8 cellular contexts compared by ENCODE assay signal in the genomic region with DNA sequence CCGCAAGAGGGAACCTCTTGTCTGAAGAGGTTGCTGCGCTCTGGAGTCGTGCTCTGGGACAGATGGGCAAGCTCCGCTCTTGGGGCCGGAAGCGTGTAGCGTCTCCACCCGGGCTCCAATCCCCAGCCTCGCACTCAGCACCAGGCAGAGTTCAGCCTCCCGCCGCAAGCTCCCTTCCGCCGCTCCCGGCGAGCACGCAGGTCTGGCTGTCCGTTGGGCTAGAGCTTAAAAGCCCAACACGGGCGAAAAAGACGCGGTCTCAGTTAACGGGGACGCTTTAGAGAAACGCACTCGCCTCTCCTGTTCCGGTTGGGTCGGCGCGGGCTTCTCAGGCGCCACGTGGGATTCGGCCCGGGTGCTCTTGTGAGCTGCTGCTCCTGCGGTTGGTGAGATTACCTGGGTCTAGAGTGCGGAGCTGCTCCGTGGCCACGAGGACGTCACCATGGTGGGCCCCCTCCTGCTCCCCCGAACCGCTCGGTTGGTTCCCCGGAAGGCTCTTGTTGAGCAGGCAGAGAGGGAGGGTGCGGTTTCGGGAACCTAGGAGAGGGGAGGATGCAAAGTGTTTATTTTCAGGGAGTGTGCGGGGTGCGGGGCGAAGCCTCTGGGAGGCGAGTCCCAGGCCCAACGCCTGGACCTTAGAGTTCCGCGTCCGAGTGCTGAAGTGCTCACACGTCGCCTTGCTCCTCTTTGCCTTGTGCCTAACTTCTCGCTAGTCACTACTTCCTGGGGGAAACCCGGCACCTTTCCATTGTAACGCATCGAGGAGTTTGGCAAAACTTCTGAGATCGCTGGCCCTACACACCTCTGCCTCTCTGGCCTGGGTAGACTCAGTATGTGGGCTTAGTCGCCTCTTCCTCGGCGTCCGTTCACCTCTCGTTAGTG. TPM values are rescaled to one million over a fixed set of nuclear protein-coding genes. Genes with fewer than 3 reads are reported as not detected.
DNase-seq lines count a peak whose midpoint lies in the region; ATAC-seq and TF ChIP-seq lines count a peak whose summit lies in the region.

A gene (plus strand): TSS at position 331 of the 882 bp plus-strand sequence. CDS start 112 bp downstream, at position 443.

- DNase-seq in DMS79 (lab: John Stamatoyannopoulos, UW) = peak; percentile 90
- DNase-seq in RKO (ENCODE audit: low spot score) = peak; percentile 92
- DNase-seq in activated T-helper 1 cell treated with anti-CD3 and anti-CD28 coated beads, Interleukin-12 subunit alpha, Interleukin-12 subunit beta, Interleukin-2, Interleukin-4 antibody, amounts not matched to agents 30 ng/mL and 10 ng/mL and 1 ng/mL, durations not matched to agents 14 hours and 24 hours and 36 hours (ENCODE audit: low spot score) = peak; percentile 84
- DNase-seq in fibroblast of gingiva (ENCODE audit: low read depth) = peak; percentile 93
- DNase-seq in naive thymus-derived CD4-positive, alpha-beta T cell = peak; percentile 56 to 87 (median 76)
- DNase-seq in stimulated activated naive B cell treated with anti-CD40 and anti-IgM and Interleukin-4, amounts not matched to agents 10 μg/mL and 1 μg/mL and 100 μg/mL, for 72 hours = peak; percentile 89

- peak within 1 kb of the TSS; percentile 98 for H3K27ac Mint-ChIP-seq in activated T-helper 1 cell treated with anti-CD3 and anti-CD28 coated beads, Interleukin-12 subunit alpha, Interleukin-12 subunit beta, Interleukin-2, Interleukin-4 antibody, amounts not matched to agents 30 ng/mL and 10 ng/mL and 1 ng/mL, durations not matched to agents 14 hours and 24 hours and 36 hours
- peak within 1 kb of the TSS; percentile 78 to 99 (median 96) for H3K27ac Mint-ChIP-seq in naive thymus-derived CD4-positive, alpha-beta T cell
- H3K27ac Mint-ChIP-seq in stimulated activated naive B cell treated with anti-CD40 and anti-IgM and Interleukin-4, amounts not matched to agents 10 μg/mL and 1 μg/mL and 100 μg/mL, for 72 hours = peak within 1 kb of the TSS; percentile 100

- peak within 1 kb of the TSS; percentile 65 for H2AFZ ChIP-seq in KMS-11 (ENCODE audit: low read depth)

- peak within 1 kb of the TSS; percentile 99 for H3K27ac ChIP-seq in KMS-11
- peak within 1 kb of the TSS; percentile 83 for H3K27ac ChIP-seq in naive thymus-derived CD4-positive, alpha-beta T cell (ENCODE audit: low read depth, low read length)

- peaks cover 7% of the 10 kb centered on the region; the same call in 1 of the 2 replicates for H4K20me1 ChIP-seq in KMS-11 (ENCODE audit: insufficient read depth)

- CTCF ChIA-PET in naive thymus-derived CD4-positive, alpha-beta T cell (lab: Charles Lee) = interaction anchor here (0.6 to 1.2 kb wide), 6 partner anchors 9 to 1259 kb away, joined by 3 to 6 read pairs (median 4); a partner anchor contains a TSS

- intact Hi-C loops in activated T-helper 1 cell treated with anti-CD3 and anti-CD28 coated beads, Interleukin-12 subunit alpha, Interleukin-12 subunit beta, Interleukin-2, Interleukin-4 antibody, amounts not matched to agents 30 ng/mL and 10 ng/mL and 1 ng/mL, durations not matched to agents 14 hours and 24 hours and 36 hours (cut with micrococcal nuclease) = loop anchor here (1.0 to 10.0 kb wide), 6 partner anchors 10 to 1840 kb away; a partner anchor contains a TSS
- intact Hi-C loops in naive thymus-derived CD4-positive, alpha-beta T cell (cut with micrococcal nuclease) = loop anchor here (1.0 to 5.0 kb wide), 12 partner anchors 10 to 1833 kb away; a partner anchor contains a TSS

- TF ChIP-seq CTCF in KMS-11 (conservative IDR thresholded peaks at IDR 0.05; ENCODE audit: low read depth, low read length) = no peak

- peaks cover 48% of the 10 kb centered on the region for H3K79me2 ChIP-seq in KMS-11 (ENCODE audit: insufficient read depth, low read depth)

- peak within 1 kb of the TSS; percentile 99 for H3K9ac ChIP-seq in KMS-11

- peaks cover 3% of the 10 kb centered on the region for H3K27me3 Mint-ChIP-seq in activated T-helper 1 cell treated with anti-CD3 and anti-CD28 coated beads, Interleukin-12 subunit alpha, Interleukin-12 subunit beta, Interleukin-2, Interleukin-4 antibody, amounts not matched to agents 30 ng/mL and 10 ng/mL and 1 ng/mL, durations not matched to agents 14 hours and 24 hours and 36 hours (ENCODE audit: insufficient read depth)
- H3K27me3 Mint-ChIP-seq in naive thymus-derived CD4-positive, alpha-beta T cell = peaks cover 0 to 12% (median 5%) of the 10 kb centered on the region in 5 donors
- H3K27me3 Mint-ChIP-seq in stimulated activated naive B cell treated with anti-CD40 and anti-IgM and Interleukin-4, amounts not matched to agents 10 μg/mL and 1 μg/mL and 100 μg/mL, for 72 hours = no peaks in the 10 kb centered on the region

- peaks cover 8% of the 10 kb centered on the region for H3K36me3 Mint-ChIP-seq in activated T-helper 1 cell treated with anti-CD3 and anti-CD28 coated beads, Interleukin-12 subunit alpha, Interleukin-12 subunit beta, Interleukin-2, Interleukin-4 antibody, amounts not matched to agents 30 ng/mL and 10 ng/mL and 1 ng/mL, durations not matched to agents 14 hours and 24 hours and 36 hours (ENCODE audit: low read depth)
- H3K36me3 Mint-ChIP-seq in naive thymus-derived CD4-positive, alpha-beta T cell = peaks cover 0 to 5% (median 0%) of the 10 kb centered on the region in 5 donors
- peaks cover 20 to 26% of the 10 kb centered on the region in 2 donors for H3K36me3 Mint-ChIP-seq in stimulated activated naive B cell treated with anti-CD40 and anti-IgM and Interleukin-4, amounts not matched to agents 10 μg/mL and 1 μg/mL and 100 μg/mL, for 72 hours

- peak; percentile 83 for ATAC-seq in GM21737 (IDR thresholded peaks at IDR 0.05; ENCODE audit: unreplicated experiment)
- ATAC-seq in naive thymus-derived CD4-positive, alpha-beta T cell = peak; percentile 89
- ATAC-seq in stimulated activated naive B cell treated with anti-CD40 and anti-IgM and Interleukin-4, amounts not matched to agents 10 μg/mL and 1 μg/mL and 100 μg/mL, for 72 hours (replicated peaks) = peak; percentile 81 to 82

- POLR2A ChIA-PET in naive thymus-derived CD4-positive, alpha-beta T cell (lab: Charles Lee) = interaction anchor here (0.6 to 2.0 kb wide), 9 partner anchors 9 to 1692 kb away, joined by 3 to 6 read pairs (median 3); no protein-coding TSS in a partner anchor

- peak within 1 kb of the TSS; percentile 90 for H3K4me3 Mint-ChIP-seq in activated T-helper 1 cell treated with anti-CD3 and anti-CD28 coated beads, Interleukin-12 subunit alpha, Interleukin-12 subunit beta, Interleukin-2, Interleukin-4 antibody, amounts not matched to agents 30 ng/mL and 10 ng/mL and 1 ng/mL, durations not matched to agents 14 hours and 24 hours and 36 hours
- peak within 1 kb of the TSS; percentile 92 to 100 (median 98) for H3K4me3 Mint-ChIP-seq in naive thymus-derived CD4-positive, alpha-beta T cell
- peak within 1 kb of the TSS; percentile 93 to 97 for H3K4me3 Mint-ChIP-seq in stimulated activated naive B cell treated with anti-CD40 and anti-IgM and Interleukin-4, amounts not matched to agents 10 μg/mL and 1 μg/mL and 100 μg/mL, for 72 hours

- H3K4me1 Mint-ChIP-seq in activated T-helper 1 cell treated with anti-CD3 and anti-CD28 coated beads, Interleukin-12 subunit alpha, Interleukin-12 subunit beta, Interleukin-2, Interleukin-4 antibody, amounts not matched to agents 30 ng/mL and 10 ng/mL and 1 ng/mL, durations not matched to agents 14 hours and 24 hours and 36 hours (ENCODE audit: low read depth) = peaks cover 23% of the 10 kb centered on the region
- H3K4me1 Mint-ChIP-seq in naive thymus-derived CD4-positive, alpha-beta T cell = peaks cover 20 to 44% (median 36%) of the 10 kb centered on the region in 7 donors
- H3K4me1 Mint-ChIP-seq in stimulated activated naive B cell treated with anti-CD40 and anti-IgM and Interleukin-4, amounts not matched to agents 10 μg/mL and 1 μg/mL and 100 μg/mL, for 72 hours = peaks cover 18 to 35% of the 10 kb centered on the region in 2 donors

- H3K9me3 ChIP-seq in naive thymus-derived CD4-positive, alpha-beta T cell (ENCODE audit: control insufficient read depth in 2 of 3, low read length in 3 of 3) = no peaks in the 10 kb centered on the region

- peak within 1 kb of the TSS; percentile 96 for H3K4me2 ChIP-seq in KMS-11

- peaks cover 35% of the 10 kb centered on the region for H3K4me1 ChIP-seq in KMS-11 (ENCODE audit: low read depth, poor library complexity, severe bottlenecking)
- H3K4me1 ChIP-seq in naive thymus-derived CD4-positive, alpha-beta T cell (ENCODE audit: control insufficient read depth in 2 of 2, insufficient read depth in 2 of 2, low read length in 2 of 2) = peaks cover 7% of the 10 kb centered on the region in 2 donors

- H3K36me3 ChIP-seq in KMS-11 (ENCODE audit: insufficient read depth) = no peaks in the 10 kb centered on the region
- H3K36me3 ChIP-seq in naive thymus-derived CD4-positive, alpha-beta T cell (ENCODE audit: control insufficient read depth in 2 of 3, insufficient read depth in 3 of 3, low read length in 3 of 3) = peaks cover 0 to 7% (median 0%) of the 10 kb centered on the region in 3 experiments

- H3K4me3 ChIP-seq in KMS-11 (IDR thresholded peaks at IDR 0.05; ENCODE audit: insufficient read depth, low read depth, low read length) = no peak within 1 kb of the TSS
- H3K4me3 ChIP-seq in naive thymus-derived CD4-positive, alpha-beta T cell (ENCODE audit: low read length) = peak within 1 kb of the TSS; percentile 94

- no peaks in the 10 kb centered on the region for H3K27me3 ChIP-seq in KMS-11 (ENCODE audit: insufficient read depth, low read depth)
- no peaks in the 10 kb centered on the region for H3K27me3 ChIP-seq in naive thymus-derived CD4-positive, alpha-beta T cell (ENCODE audit: control insufficient read depth in 2 of 2, insufficient read depth in 2 of 2, low read length in 2 of 2)

- no peaks in the 10 kb centered on the region for H3K9me3 Mint-ChIP-seq in activated T-helper 1 cell treated with anti-CD3 and anti-CD28 coated beads, Interleukin-12 subunit alpha, Interleukin-12 subunit beta, Interleukin-2, Interleukin-4 antibody, amounts not matched to agents 30 ng/mL and 10 ng/mL and 1 ng/mL, durations not matched to agents 14 hours and 24 hours and 36 hours
- peaks cover 0 to 1% (median 0%) of the 10 kb centered on the region in 11 donors for H3K9me3 Mint-ChIP-seq in naive thymus-derived CD4-positive, alpha-beta T cell
- no peaks in the 10 kb centered on the region for H3K9me3 Mint-ChIP-seq in stimulated activated naive B cell treated with anti-CD40 and anti-IgM and Interleukin-4, amounts not matched to agents 10 μg/mL and 1 μg/mL and 100 μg/mL, for 72 hours

RNA-seq across cellular contexts. Expression of the gene that starts here (rescaled TPM):
- 76.3 and 80.8 TPM in 2 replicates for total RNA-seq in activated T-helper 1 cell treated with anti-CD3 and anti-CD28 coated beads, Interleukin-12 subunit alpha, Interleukin-12 subunit beta, Interleukin-2, Interleukin-4 antibody, amounts not matched to agents 30 ng/mL and 10 ng/mL and 1 ng/mL, durations not matched to agents 14 hours and 24 hours and 36 hours
- 10 to 100 TPM; 10.5 to 38.7 (median 20.7) TPM for total RNA-seq in naive thymus-derived CD4-positive, alpha-beta T cell
- polyA plus RNA-seq in naive thymus-derived CD4-positive, alpha-beta T cell = 10 to 100 TPM; 10.1 to 13.4 TPM
